26 cellular contexts compared by ENCODE assay signal in the genomic region with DNA sequence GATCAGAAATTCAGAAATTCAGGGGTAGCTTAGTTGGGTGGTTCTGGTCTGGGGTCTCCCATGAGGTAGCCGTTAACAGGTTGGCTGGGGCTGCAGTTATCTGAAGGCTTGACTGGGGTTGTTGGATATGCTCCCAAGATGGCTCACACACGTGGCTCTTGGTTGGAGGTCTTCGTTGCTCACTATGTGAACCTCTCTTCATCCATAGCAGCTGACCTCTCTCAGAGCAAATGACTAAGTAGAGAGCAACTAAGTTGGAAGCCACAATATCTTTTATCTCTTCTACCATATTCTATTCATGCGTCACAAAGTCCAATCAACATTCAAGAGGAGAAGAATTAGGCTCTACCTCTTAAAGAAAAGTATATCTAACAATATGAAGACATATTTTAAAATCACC. TPM values are rescaled to one million over a fixed set of nuclear protein-coding genes. Genes with fewer than 3 reads are reported as not detected.
DNase-seq lines count a peak whose midpoint lies in the region; ATAC-seq, FAIRE-seq and TF ChIP-seq lines count a peak whose summit lies in the region.
"Had no signal": no experiment of that assay in that cellular context is flagged by ENCODE, and none has a peak within 500 bp of the region (broad histone marks: within the 10 kb centered on the region; RNA-seq: fewer than 3 reads in every experiment).

No MANE protein-coding gene starts in this region.

- H3K9me3 Mint-ChIP-seq in astrocyte (ENCODE audit: unreplicated experiment), result peaks cover 3% of the 10 kb centered on the region
- H3K9me3 Mint-ChIP-seq: activated naive CD4-positive, alpha-beta T cell treated with anti-CD3 and anti-CD28 coated beads, Interleukin-2, amount 50 U/mL, for 24 hours; type B pancreatic cell had no signal

- H3K4me2 ChIP-seq in astrocyte (ENCODE audit: low read length), result no peak overlapping the region

- ATAC-seq in HG03460 (IDR thresholded peaks at IDR 0.05; ENCODE audit: unreplicated experiment), result no peak
- ATAC-seq: GM12878, pancreas, WTC11 had no signal

- no peaks in the 10 kb centered on the region for H3K79me2 ChIP-seq in astrocyte (ENCODE audit: insufficient read depth, low read length)

- H2AFZ ChIP-seq in astrocyte (ENCODE audit: low read depth, low read length), result no peak overlapping the region

- peaks cover 22% of the 10 kb centered on the region for H3K4me1 Mint-ChIP-seq in astrocyte (ENCODE audit: low read depth, unreplicated experiment)

- H3K27ac Mint-ChIP-seq in astrocyte (ENCODE audit: unreplicated experiment), result no peak overlapping the region
- H3K27ac Mint-ChIP-seq: activated naive CD4-positive, alpha-beta T cell treated with anti-CD3 and anti-CD28 coated beads, Interleukin-2, amount 50 U/mL, for 24 hours; nephron progenitor cell; type B pancreatic cell; WTC11 had no signal

- no peaks in the 10 kb centered on the region for H3K27me3 Mint-ChIP-seq in astrocyte (ENCODE audit: low read depth, unreplicated experiment)
- H3K27me3 Mint-ChIP-seq: activated naive CD4-positive, alpha-beta T cell treated with anti-CD3 and anti-CD28 coated beads, Interleukin-2, amount 50 U/mL, for 24 hours; type B pancreatic cell had no signal

- DNase-seq in Daoy (ENCODE audit: low read depth) (peak; percentile 29), HT1080 (ENCODE audit: low read depth) (peak; percentile 66), astrocyte (ENCODE audit: low read depth) (peak; percentile 93), iris pigment epithelial cell (ENCODE audit: low read depth) (peak; percentile 93), NOMO-1 treated with dmso at 0.1 percent for 144 hours (lab: John Stamatoyannopoulos, UW; ENCODE audit: unreplicated experiment) (no peak), DMS114 treated with DMSO at 0.1 percent for 48 hours (lab: John Stamatoyannopoulos, UW; ENCODE audit: unreplicated experiment) (no peak), ascending aorta (ENCODE audit: low spot score in 2 of 2) (no peak)
- DNase-seq: ACHN; activated CD4-positive, alpha-beta T cell treated with anti-CD3 and anti-CD28 coated beads, Interleukin-2, amount 50 U/mL, for 48 hours; activated CD8-positive, alpha-beta memory T cell treated with anti-CD3 and anti-CD28 coated beads, Interleukin-2, amount 50 U/mL, for 4 hours; dorsolateral prefrontal cortex; glutamatergic neuron; MV-4-11; NCI-H446 treated with DMSO at 0.1 percent for 48 hours; nephron progenitor cell; pancreas; SHP77; stimulated activated CD4-positive, alpha-beta T cell treated with anti-CD3 and anti-CD28 coated beads, Interleukin-2, amount 100 ng/mL, for 24 hours; SW 1271; T-helper 9 cell had no signal

- no peaks in the 10 kb centered on the region for H3K9me3 ChIP-seq in astrocyte (ENCODE audit: insufficient read depth, low read depth, low read length)
- no peaks in the 10 kb centered on the region for H3K9me3 ChIP-seq in ascending aorta
- H3K9me3 ChIP-seq: pancreas had no signal

- H3K36me3 ChIP-seq in astrocyte (ENCODE audit: insufficient read depth, low read length) (no peaks in the 10 kb centered on the region), ascending aorta (no peaks in the 10 kb centered on the region)
- H3K36me3 ChIP-seq: pancreas had no signal

- H3K4me3 Mint-ChIP-seq in astrocyte (ENCODE audit: unreplicated experiment), result no peak overlapping the region
- H3K4me3 Mint-ChIP-seq: activated naive CD4-positive, alpha-beta T cell treated with anti-CD3 and anti-CD28 coated beads, Interleukin-2, amount 50 U/mL, for 24 hours; nephron progenitor cell; type B pancreatic cell; WTC11 had no signal

- TF ChIP-seq CTCF in astrocyte (IDR thresholded peaks at IDR 0.05; ENCODE audit: insufficient read depth, low read depth, low read length) (no peak), ascending aorta (IDR thresholded peaks at IDR 0.05) (no peak)

- H3K27me3 ChIP-seq in astrocyte (ENCODE audit: insufficient read depth, low read length), result no peaks in the 10 kb centered on the region
- no peaks in the 10 kb centered on the region for H3K27me3 ChIP-seq in ascending aorta
- H3K27me3 ChIP-seq: dorsolateral prefrontal cortex, pancreas had no signal

- H3K4me3 ChIP-seq in astrocyte (ENCODE audit: insufficient read depth, low read depth, low read length) (no peak overlapping the region), ascending aorta (no peak overlapping the region)
- H3K4me3 ChIP-seq: dorsolateral prefrontal cortex, GM12878, lung, pancreas had no signal

- no peak overlapping the region for H3K9ac ChIP-seq in astrocyte (ENCODE audit: low read length)

- H3K27ac ChIP-seq in astrocyte (ENCODE audit: low read depth, low read length) (no peak overlapping the region), ascending aorta (no peak overlapping the region)
- H3K27ac ChIP-seq: dorsolateral prefrontal cortex, pancreas had no signal

- intact Hi-C loops in ascending aorta (cut with DNase I), result no loop called here

- H4K20me1 ChIP-seq in astrocyte (ENCODE audit: insufficient read depth, low read length), result no peaks in the 10 kb centered on the region

- peak; percentile 88 for FAIRE-seq in astrocyte (lab: Jason Lieb, UNC)
- FAIRE-seq: GM12878, pancreas had no signal

- H3K4me1 ChIP-seq in astrocyte (ENCODE audit: insufficient read depth, low read length), result peaks cover 16% of the 10 kb centered on the region
- H3K4me1 ChIP-seq in ascending aorta, result peaks cover 0 to 6% of the 10 kb centered on the region in 2 donors
- H3K4me1 ChIP-seq: pancreas had no signal

- H3K36me3 Mint-ChIP-seq in astrocyte (ENCODE audit: low read depth, unreplicated experiment), result peaks cover 4% of the 10 kb centered on the region
- H3K36me3 Mint-ChIP-seq: type B pancreatic cell, WTC11 had no signal

RNA-seq across cellular contexts. Expression of gene SERTAD2, which starts 38.7 kb away (rescaled TPM):
- total RNA-seq in Daoy (2014; rRNA removed; shearing (Covaris generic)), result 4.1 and 5.8 TPM in 2 replicates
- 4.8 and 6.6 TPM in 2 replicates for total RNA-seq in HT1080 (2014; rRNA removed; shearing (Covaris generic))
- polyA plus RNA-seq in HT1080 (2015; cell fraction: cytosol; rRNA removed), result 21.0 and 26.3 TPM in 2 replicates
- 10.9 and 16.7 TPM in 2 replicates for polyA plus RNA-seq in HT1080 (2015; cell fraction: nucleus; rRNA removed)
- total RNA-seq in astrocyte (39.9 and 42.2 TPM in 2 replicates), ascending aorta (8.7 TPM)

Comparison
In these comparisons a context has a peak if more than half of its experiments do, and no peak if none do; other contexts are left out.
1. DNase-seq: peak in Daoy (single experiment), HT1080 (single experiment), astrocyte (single experiment) and iris pigment epithelial cell (single experiment); none in NOMO-1 treated with dmso at 0.1 percent for 144 hours (single experiment), DMS114 treated with DMSO at 0.1 percent for 48 hours (single experiment) and ascending aorta (0 of 2).